ENCODE assay signal across 8 cellular contexts in genomic region chr11:75031771-75032549, GRCh38. TPM values are rescaled to one million over a fixed set of nuclear protein-coding genes. Genes with fewer than 3 reads are reported as not detected.
DNase-seq lines count a peak whose midpoint lies in the region; ATAC-seq, FAIRE-seq and TF ChIP-seq lines count a peak whose summit lies in the region.

No MANE protein-coding gene starts in this region.

- no peak overlapping the region for H3K4me3 ChIP-seq in fibroblast of villous mesenchyme (ENCODE audit: low read depth, low read length)

- no peak overlapping the region for H3K4me3 Mint-ChIP-seq in HFFc6
- H3K4me3 Mint-ChIP-seq in activated T-helper 17 cell treated with anti-CD3 and anti-CD28 coated beads, Interleukin-2, amount 50 U/mL, for 72 hours, result no peak overlapping the region
- no peak overlapping the region for H3K4me3 Mint-ChIP-seq in osteocyte (ENCODE audit: unreplicated experiment)
- no peak overlapping the region for H3K4me3 Mint-ChIP-seq in type B pancreatic cell

- H3K27me3 Mint-ChIP-seq in HFFc6 (ENCODE audit: insufficient read depth), result peaks cover 4% of the 10 kb centered on the region
- H3K27me3 Mint-ChIP-seq in activated T-helper 17 cell treated with anti-CD3 and anti-CD28 coated beads, Interleukin-2, amount 50 U/mL, for 72 hours, result no peaks in the 10 kb centered on the region
- H3K27me3 Mint-ChIP-seq in osteocyte (ENCODE audit: unreplicated experiment), result peaks cover 24% of the 10 kb centered on the region
- H3K27me3 Mint-ChIP-seq in type B pancreatic cell, result no peaks in the 10 kb centered on the region

- H3K9me3 Mint-ChIP-seq in HFFc6, result no peaks in the 10 kb centered on the region
- H3K9me3 Mint-ChIP-seq in activated T-helper 17 cell treated with anti-CD3 and anti-CD28 coated beads, Interleukin-2, amount 50 U/mL, for 72 hours, result no peaks in the 10 kb centered on the region
- H3K9me3 Mint-ChIP-seq in osteocyte (ENCODE audit: unreplicated experiment), result no peaks in the 10 kb centered on the region
- H3K9me3 Mint-ChIP-seq in type B pancreatic cell, result no peaks in the 10 kb centered on the region

- DNase-seq in CD1c-positive myeloid dendritic cell (ENCODE audit: extremely low spot score) (peak; percentile 57), HFFc6 (peak; percentile 61), RCC 7860 (ENCODE audit: low spot score) (peak; percentile 34), fibroblast of villous mesenchyme (ENCODE audit: low read depth) (peak; percentile 74), osteocyte (ENCODE audit: extremely low spot score, unreplicated experiment) (peak; percentile 87), type B pancreatic cell (ENCODE audit: extremely low spot score, unreplicated experiment) (peak; percentile 77)

- no peaks in the 10 kb centered on the region for H3K36me3 Mint-ChIP-seq in HFFc6 (ENCODE audit: low read depth)
- no peaks in the 10 kb centered on the region for H3K36me3 Mint-ChIP-seq in activated T-helper 17 cell treated with anti-CD3 and anti-CD28 coated beads, Interleukin-2, amount 50 U/mL, for 72 hours (ENCODE audit: low read depth)
- H3K36me3 Mint-ChIP-seq in osteocyte (ENCODE audit: unreplicated experiment), result no peaks in the 10 kb centered on the region
- H3K36me3 Mint-ChIP-seq in type B pancreatic cell, result no peaks in the 10 kb centered on the region

- H3K27ac Mint-ChIP-seq in HFFc6 (peak overlapping the region; percentile 60), osteocyte (ENCODE audit: unreplicated experiment) (no peak overlapping the region), type B pancreatic cell (no peak overlapping the region)
- H3K27ac Mint-ChIP-seq in activated T-helper 17 cell treated with anti-CD3 and anti-CD28 coated beads, Interleukin-2, amount 50 U/mL, for 72 hours, result no peak overlapping the region

- ATAC-seq in activated T-helper 17 cell treated with anti-CD3 and anti-CD28 coated beads, Interleukin-2, amount 50 U/mL, for 72 hours (replicated peaks), result peak; percentile 70
- no peak for ATAC-seq in HG02852 (IDR thresholded peaks at IDR 0.05; ENCODE audit: unreplicated experiment)

- no peak for FAIRE-seq in RCC 7860 (lab: Jason Lieb, UNC)

- TF ChIP-seq CTCF in HFFc6 (IDR thresholded peaks at IDR 0.05) (peak; percentile 91), fibroblast of villous mesenchyme (IDR thresholded peaks at IDR 0.05; ENCODE audit: insufficient read depth, low read depth, low read length) (peak; percentile 89), osteocyte (IDR thresholded peaks at IDR 0.05) (peak; percentile 69), type B pancreatic cell (conservative IDR thresholded peaks at IDR 0.05) (peak; percentile 81)

- H3K4me1 Mint-ChIP-seq in HFFc6 (ENCODE audit: low read depth), result peaks cover 30% of the 10 kb centered on the region
- H3K4me1 Mint-ChIP-seq in activated T-helper 17 cell treated with anti-CD3 and anti-CD28 coated beads, Interleukin-2, amount 50 U/mL, for 72 hours, result no peaks in the 10 kb centered on the region
- H3K4me1 Mint-ChIP-seq in osteocyte (ENCODE audit: unreplicated experiment), result peaks cover 4% of the 10 kb centered on the region
- H3K4me1 Mint-ChIP-seq in type B pancreatic cell (ENCODE audit: unreplicated experiment), result peaks cover 9% of the 10 kb centered on the region

RNA-seq across cellular contexts. Expression of gene NEU3, which starts 43.2 kb away (rescaled TPM):
- total RNA-seq in HFFc6 (2021; fragmentation: NEBNext Ultra II Directional; extraction: Animal tissue kit (Norgen Biotek cat#: 25700)), result 1 to 10 TPM; 7.6 to 8.9 (median 8.4) TPM
- 10 to 100 TPM; 19.5 to 26.4 TPM for total RNA-seq in activated T-helper 17 cell treated with anti-CD3 and anti-CD28 coated beads, Interleukin-2, amount 50 U/mL, for 72 hours
- total RNA-seq in fibroblast of villous mesenchyme (6.4 and 11.2 TPM in 2 replicates), osteocyte (9.4 and 10.1 TPM in 2 replicates), type B pancreatic cell (ENCODE audit: low replicate concordance) (5.5 and 10.8 TPM in 2 replicates)

Comparison
In these comparisons a context has a peak if more than half of its experiments do, and no peak if none do; other contexts are left out.
1. DNase-seq: peak in every context shown above with its lines; median percentile 87 in osteocyte; 77 in type B pancreatic cell; 74 in fibroblast of villous mesenchyme; 61 in HFFc6; 57 in CD1c-positive myeloid dendritic cell; 34 in RCC 7860.